In the genomic region with DNA sequence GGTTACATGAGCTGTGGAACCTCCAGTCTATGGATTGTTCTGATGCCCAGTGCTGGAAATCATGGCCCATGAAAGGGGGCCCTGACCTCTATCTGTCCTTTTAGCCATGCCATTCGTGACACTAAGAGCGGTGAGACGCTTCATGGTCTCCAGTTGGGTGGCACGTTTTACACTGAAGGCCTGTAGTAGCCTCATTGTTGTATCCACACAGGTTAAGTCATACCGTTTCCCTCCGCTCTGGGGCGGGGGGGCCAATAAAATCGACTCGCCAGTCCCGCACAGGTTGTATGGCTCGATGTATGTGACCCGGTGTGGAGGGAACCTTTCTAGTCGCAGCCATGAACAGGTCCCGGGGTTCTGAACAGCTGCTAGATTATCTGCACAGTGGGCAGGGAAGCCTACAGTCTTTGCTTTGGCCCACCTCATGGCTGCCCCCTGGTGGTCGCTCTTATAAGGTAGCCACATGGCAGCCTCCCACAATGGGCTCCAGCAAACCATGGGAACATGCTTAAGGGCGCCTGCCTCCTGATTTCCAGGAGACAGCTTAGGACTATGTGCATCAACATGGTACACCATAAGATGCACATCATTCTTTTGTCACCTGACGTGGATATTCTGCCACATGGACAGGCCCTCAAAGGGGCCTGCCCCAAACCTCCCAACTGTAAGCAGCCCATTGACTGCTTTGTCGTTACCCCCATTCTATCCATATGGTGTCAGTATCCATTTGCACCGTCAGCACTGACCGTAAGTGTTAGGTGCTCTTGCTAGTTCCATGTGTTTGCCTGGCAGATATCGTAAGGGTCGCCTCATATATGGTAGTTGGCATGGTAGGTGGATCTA, we compare ENCODE assay signal across 8 cellular contexts. TPM values are rescaled to one million over a fixed set of nuclear protein-coding genes. Genes with fewer than 3 reads are reported as not detected.
A peak's percentile ranks its signal among the peaks of the same experiment; 100 is the strongest.
DNase-seq lines count a peak whose midpoint lies in the region; ATAC-seq and TF ChIP-seq lines count a peak whose summit lies in the region.

No MANE protein-coding gene starts in this region.

- ATAC-seq in central memory CD8-positive, alpha-beta T cell (replicated peaks; ENCODE audit: extremely low read depth, poor library complexity, severe bottlenecking), result peak; percentile 96
- ATAC-seq in left colon (peak; percentile 89), GM18909 (IDR thresholded peaks at IDR 0.05; ENCODE audit: poor library complexity, unreplicated experiment) (no peak), HG02759 (IDR thresholded peaks at IDR 0.05; ENCODE audit: unreplicated experiment) (no peak)

- no peaks in the 10 kb centered on the region for H3K9me3 Mint-ChIP-seq in central memory CD8-positive, alpha-beta T cell

- no peak overlapping the region for H3K4me3 ChIP-seq in GM12875 (ENCODE audit: low read depth, low read length)

- TF ChIP-seq CTCF in GM12875 (IDR thresholded peaks at IDR 0.05; ENCODE audit: borderline replicate concordance, insufficient read depth, low read depth, low read length), result peak; percentile 92

- H3K36me3 Mint-ChIP-seq in central memory CD8-positive, alpha-beta T cell (ENCODE audit: insufficient read depth), result no peaks in the 10 kb centered on the region

- intact Hi-C loops in left colon (cut with DNase I, micrococcal nuclease), result loop anchor here in 1 of 2 donors (5.0 kb wide), 1 partner anchor 38 kb away; no protein-coding TSS in a partner anchor

- H3K4me1 Mint-ChIP-seq in central memory CD8-positive, alpha-beta T cell, result peaks cover 5% of the 10 kb centered on the region

- no peak overlapping the region for H3K4me3 Mint-ChIP-seq in central memory CD8-positive, alpha-beta T cell

- H3K27ac Mint-ChIP-seq in central memory CD8-positive, alpha-beta T cell (ENCODE audit: low read depth), result no peak overlapping the region

- no peaks in the 10 kb centered on the region for H3K27me3 Mint-ChIP-seq in central memory CD8-positive, alpha-beta T cell

- DNase-seq in NCI-H1048 (lab: John Stamatoyannopoulos, UW), result peak; percentile 53
- DNase-seq in activated CD4-positive, alpha-beta T cell treated with anti-CD3 and anti-CD28 coated beads for 1 hour, result peak; percentile 78
- peak; percentile 75 to 86 for DNase-seq in central memory CD8-positive, alpha-beta T cell (ENCODE audit: low spot score in 2 of 2)
- DNase-seq in left colon, result peak; percentile 58 to 94
- DNase-seq in stimulated activated CD4-positive, alpha-beta T cell treated with anti-CD3 and anti-CD28 coated beads, Interleukin-2, amount 100 ng/mL, for 48 hours, result peak; percentile 90

RNA-seq across cellular contexts. Expression of gene APOL3, which starts 19.7 kb away (rescaled TPM):
- total RNA-seq in left colon, result 10 to 100 TPM in 1 of 2 donors, 1 to 10 TPM in 1; 8.6 to 10.7 TPM

RNA-seq across cellular contexts. Expression of gene APOL4, which starts 21.4 kb away (rescaled TPM):
- total RNA-seq in left colon, result 1 to 10 TPM in 1 of 2 donors, under 1 TPM in 1; 0.95 to 2.4 TPM

RNA-seq across cellular contexts. Expression of gene APOL2, which starts 59.1 kb away (rescaled TPM):
- 10 to 100 TPM; 29.8 to 49.0 TPM for total RNA-seq in left colon

Comparison
In these comparisons a context has a peak if more than half of its experiments do, and no peak if none do; other contexts are left out.
1. ATAC-seq: peak in central memory CD8-positive, alpha-beta T cell (single experiment) and left colon (single experiment); none in GM18909 (single experiment) and HG02759 (single experiment).
2. Peak in every context shown above with its lines, with median percentiles within 50 percentile points of each other: DNase-seq.